ENCODE assay signal across 8 cellular contexts in the genomic region with DNA sequence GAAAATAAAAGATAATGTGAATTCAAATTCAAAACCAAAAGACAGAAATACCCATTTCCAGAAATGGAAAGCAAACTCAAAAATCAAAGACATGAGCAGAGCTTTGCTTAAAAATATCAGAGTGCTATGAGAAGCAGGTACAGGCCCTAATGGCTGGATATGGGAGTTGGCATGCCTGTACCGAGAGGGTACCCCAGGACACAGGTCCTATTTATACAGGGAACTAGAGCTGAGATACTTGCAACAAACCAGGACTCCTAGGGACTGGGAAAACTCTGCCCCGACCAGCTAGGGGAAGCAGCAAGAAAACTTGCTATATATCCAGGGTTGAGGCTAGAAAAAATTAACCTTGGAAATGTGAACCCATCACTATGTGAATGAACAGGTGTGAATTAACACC. TPM values are rescaled to one million over a fixed set of nuclear protein-coding genes. Genes with fewer than 3 reads are reported as not detected.
"Had no signal": no experiment of that assay in that cellular context is flagged by ENCODE, and none has a peak within 500 bp of the region (broad histone marks: within the 10 kb centered on the region; RNA-seq: fewer than 3 reads in every experiment).

No MANE protein-coding gene starts in this region.

- DNase-seq: IMR-90, KBM-7, KG1 had no signal

- H3K4me3 ChIP-seq: K562 had no signal

- H3K27ac ChIP-seq: HL-60 had no signal

- ATAC-seq: HepG2, K562 had no signal

RNA-seq across cellular contexts. Expression of gene SYNPR, which starts 36.0 kb away (rescaled TPM):
- total RNA-seq: HT-29, HT1080, IMR-90, K562 had no signal
